In the genomic region with DNA sequence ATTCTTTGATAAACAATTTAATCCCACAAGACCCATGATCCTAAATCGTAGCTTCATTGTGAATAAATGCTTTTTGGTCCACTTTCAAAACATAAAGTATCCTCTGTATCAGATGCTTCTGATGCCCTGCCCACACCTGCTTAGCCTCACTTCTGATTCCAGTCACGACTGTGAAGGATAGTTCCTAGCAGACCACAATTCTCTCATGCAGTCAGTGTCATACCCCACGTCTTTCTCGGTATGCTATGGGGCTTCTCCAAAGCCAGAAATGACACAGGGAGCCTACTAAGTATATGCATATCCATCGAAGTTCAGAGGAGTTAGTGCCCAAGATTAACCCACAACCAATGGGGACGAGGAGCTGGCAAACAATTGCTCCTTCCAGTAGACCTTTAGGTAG, we compare ENCODE assay signal across 26 cellular contexts. TPM values are rescaled to one million over a fixed set of nuclear protein-coding genes. Genes with fewer than 3 reads are reported as not detected.
"Had no signal": no experiment of that assay in that cellular context is flagged by ENCODE, and none has a peak within 500 bp of the region (broad histone marks: within the 10 kb centered on the region; RNA-seq: fewer than 3 reads in every experiment).

No MANE protein-coding gene starts in this region.

- H3K27ac Mint-ChIP-seq: activated B cell treated with CpG ODN at 0.5 μM for 24 hours; activated CD4-positive, alpha-beta memory T cell treated with anti-CD3 and anti-CD28 coated beads, Interleukin-2, amount 10 ng/mL, durations not matched to agents 7 days and 5 days; activated CD4-positive, alpha-beta T cell treated with anti-CD3 and anti-CD28 coated beads, Interleukin-2, amount 10 ng/mL, durations not matched to agents 7 days and 5 days; activated T-helper 2 cell treated with anti-CD3 and anti-CD28 coated beads, Interferon-gamma antibody, Interleukin-2, Interleukin-4, amounts not matched to agents 10 μg/mL and 5 μg/mL and 100 μg/mL, durations not matched to agents 14 hours and 24 hours and 36 hours; T-helper 17 cell had no signal

- DNase-seq: activated B cell treated with CpG ODN at 0.5 μM for 24 hours; activated CD4-positive, alpha-beta memory T cell treated with anti-CD3 and anti-CD28 coated beads, Interleukin-2, amount 10 ng/mL, durations not matched to agents 7 days and 5 days; activated CD4-positive, alpha-beta T cell treated with anti-CD3 and anti-CD28 coated beads for 1 hour; activated CD4-positive, alpha-beta T cell treated with anti-CD3 and anti-CD28 coated beads, Interleukin-2, amount 10 ng/mL, durations not matched to agents 7 days and 5 days; activated gamma-delta T cell treated with Interleukin-2 at 50 U/mL for 16 hours; activated naive CD4-positive, alpha-beta T cell treated with anti-CD3 and anti-CD28 coated beads, Interleukin-2, amount 50 U/mL, for 16 hours; activated T-cell treated with anti-CD3 and anti-CD28 coated beads for 4 hours; activated T-cell treated with anti-CD3 and anti-CD28 coated beads, Interleukin-2, amount 50 U/mL, for 48 hours; body of pancreas; NCI-H1092 treated with DMSO at 0.1 percent for 48 hours; NCI-H1436; NCI-H1694 treated with DMSO at 0.1 percent for 48 hours; NCI-H2029 treated with DMSO at 0.1 percent for 48 hours; NCI-H345; NCI-H510A; NCI-H526 treated with DMSO at 0.1 percent for 48 hours; NCI-H82; SIG-M5; T-helper 17 cell; T-helper 9 cell had no signal

- H3K4me1 ChIP-seq: ascending aorta, body of pancreas had no signal

- H3K9me3 Mint-ChIP-seq: activated B cell treated with CpG ODN at 0.5 μM for 24 hours; activated CD4-positive, alpha-beta memory T cell treated with anti-CD3 and anti-CD28 coated beads, Interleukin-2, amount 10 ng/mL, durations not matched to agents 7 days and 5 days; activated CD4-positive, alpha-beta T cell treated with anti-CD3 and anti-CD28 coated beads, Interleukin-2, amount 10 ng/mL, durations not matched to agents 7 days and 5 days; activated T-helper 2 cell treated with anti-CD3 and anti-CD28 coated beads, Interferon-gamma antibody, Interleukin-2, Interleukin-4, amounts not matched to agents 10 μg/mL and 5 μg/mL and 100 μg/mL, durations not matched to agents 14 hours and 24 hours and 36 hours; central memory CD8-positive, alpha-beta T cell had no signal

- H3K27me3 ChIP-seq: ascending aorta, body of pancreas had no signal

- H3K4me1 Mint-ChIP-seq: activated CD4-positive, alpha-beta memory T cell treated with anti-CD3 and anti-CD28 coated beads, Interleukin-2, amount 10 ng/mL, durations not matched to agents 7 days and 5 days; activated CD4-positive, alpha-beta T cell treated with anti-CD3 and anti-CD28 coated beads, Interleukin-2, amount 10 ng/mL, durations not matched to agents 7 days and 5 days; central memory CD8-positive, alpha-beta T cell; T-helper 17 cell had no signal

- H3K27ac ChIP-seq: ascending aorta, body of pancreas had no signal

- H3K9me3 ChIP-seq: ascending aorta, body of pancreas had no signal

- H3K27me3 Mint-ChIP-seq: T-helper 17 cell had no signal

- ATAC-seq: body of pancreas, T-helper 17 cell had no signal

- H3K4me3 Mint-ChIP-seq: activated B cell treated with CpG ODN at 0.5 μM for 24 hours; activated CD4-positive, alpha-beta memory T cell treated with anti-CD3 and anti-CD28 coated beads, Interleukin-2, amount 10 ng/mL, durations not matched to agents 7 days and 5 days; activated CD4-positive, alpha-beta T cell treated with anti-CD3 and anti-CD28 coated beads, Interleukin-2, amount 10 ng/mL, durations not matched to agents 7 days and 5 days; central memory CD8-positive, alpha-beta T cell; T-helper 17 cell had no signal

- H3K36me3 ChIP-seq: ascending aorta had no signal

- H3K4me3 ChIP-seq: ascending aorta, body of pancreas had no signal

RNA-seq across cellular contexts. Expression of a gene that starts 27.6 kb away (rescaled TPM):
- total RNA-seq: activated B cell treated with CpG ODN at 0.5 μM for 24 hours; activated CD8-positive, alpha-beta memory T cell treated with anti-CD3 and anti-CD28 coated beads for 36 hours; activated T-helper 2 cell treated with anti-CD3 and anti-CD28 coated beads, Interferon-gamma antibody, Interleukin-2, Interleukin-4, amounts not matched to agents 10 μg/mL and 5 μg/mL and 100 μg/mL, durations not matched to agents 14 hours and 24 hours and 36 hours; OCI-LY7; RPMI7951 had no signal
